Comparison of ENCODE assay signal across 2 cellular contexts in the genomic region with DNA sequence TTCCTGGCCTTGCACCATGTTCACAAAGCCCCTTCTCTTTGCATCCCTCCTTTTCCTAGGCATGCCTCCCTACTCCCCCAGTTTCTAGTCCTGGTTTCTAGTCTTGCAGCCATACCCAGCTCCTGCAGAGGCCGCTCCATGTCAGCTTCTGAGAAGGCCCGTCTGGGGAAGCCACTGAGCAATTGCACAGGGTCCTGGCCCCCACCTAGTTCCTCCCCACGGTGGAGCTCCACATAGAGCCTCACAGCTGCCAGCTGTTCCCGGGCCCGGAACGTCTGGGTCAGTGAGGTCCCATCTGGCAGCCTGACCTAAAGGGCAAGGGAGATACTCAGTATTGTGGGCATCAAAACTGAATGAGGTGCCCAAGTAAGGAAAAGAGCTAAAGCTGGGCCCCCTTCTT.
TF ChIP-seq lines count a peak whose summit lies in the region.

No MANE protein-coding gene starts in this region.

TF ChIP-seq in HCT116, 20 proteins besides CTCF, POLR2A, EP300 and RAD21:
- TF ChIP-seq SIN3A (IDR thresholded peaks at IDR 0.05; ENCODE audit: low read depth), result no peak
- no peak for TF ChIP-seq EZH2 (IDR thresholded peaks at IDR 0.05)
- TF ChIP-seq EZH2phosphoT487 (IDR thresholded peaks at IDR 0.05; ENCODE audit: borderline replicate concordance), result no peak
- TF ChIP-seq POLR2AphosphoS5 (IDR thresholded peaks at IDR 0.05; ENCODE audit: low read depth, low read length), result no peak
- no peak for TF ChIP-seq SRF (IDR thresholded peaks at IDR 0.05; ENCODE audit: low read depth)
- TF ChIP-seq, protein P1, sequence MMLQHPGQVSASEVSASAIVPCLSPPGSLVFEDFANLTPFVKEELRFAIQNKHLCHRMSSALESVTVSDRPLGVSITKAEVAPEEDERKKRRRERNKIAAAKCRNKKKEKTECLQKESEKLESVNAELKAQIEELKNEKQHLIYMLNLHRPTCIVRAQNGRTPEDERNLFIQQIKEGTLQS (IDR thresholded peaks at IDR 0.05), result no peak
TF ChIP-seq in HCT116: peak in this region for 0.

TF ChIP-seq in GM12878, 131 proteins besides CTCF, POLR2A, EP300 and RAD21:
- no peak for TF ChIP-seq SIN3A (IDR thresholded peaks at IDR 0.05; ENCODE audit: low read depth, low read length)
- TF ChIP-seq BCL11A (IDR thresholded peaks at IDR 0.05; ENCODE audit: low read depth, low read length), result no peak
- no peak for TF ChIP-seq NBN (IDR thresholded peaks at IDR 0.05)
- no peak for TF ChIP-seq NR2C1 (IDR thresholded peaks at IDR 0.05)
- TF ChIP-seq EZH2 (IDR thresholded peaks at IDR 0.05; ENCODE audit: borderline replicate concordance, control insufficient read depth, low read depth, low read length), result no peak
- no peak for TF ChIP-seq MTA3 (IDR thresholded peaks at IDR 0.05; ENCODE audit: borderline replicate concordance, low read length)
- TF ChIP-seq STAT1 (conservative IDR thresholded peaks at IDR 0.05), result no peak
